ENCODE assay signal across 15 cellular contexts in genomic region chr2:226716126-226716525, GRCh38.
DNase-seq lines count a peak whose midpoint lies in the region; ATAC-seq and TF ChIP-seq lines count a peak whose summit lies in the region.
"Had no signal": no experiment of that assay in that cellular context is flagged by ENCODE, and none has a peak within 500 bp of the region (broad histone marks: within the 10 kb centered on the region; RNA-seq: fewer than 3 reads in every experiment).

No MANE protein-coding gene starts in this region.

- no peak for TF ChIP-seq CTCF in adrenal gland (IDR thresholded peaks at IDR 0.05)

- intact Hi-C loops in adrenal gland (cut with DNase I): no loop called here
- intact Hi-C loops in posterior vena cava (cut with DNase I): no loop called here

- TF ChIP-seq POLR2A in GM18505 (IDR thresholded peaks at IDR 0.05; ENCODE audit: borderline replicate concordance, extremely low read depth, insufficient read depth, insufficient read length) (no peak), adrenal gland (IDR thresholded peaks at IDR 0.05) (no peak)

- no peaks in the 10 kb centered on the region for H3K9me3 ChIP-seq in adrenal gland (replicated peaks in 1 of 3)

- peak; percentile 54 for ATAC-seq in GM18505 (IDR thresholded peaks at IDR 0.05; ENCODE audit: unreplicated experiment)
- peak; percentile 50 for ATAC-seq in GM19372 (IDR thresholded peaks at IDR 0.05; ENCODE audit: low read depth, unreplicated experiment)
- peak; percentile 80 for ATAC-seq in HG02759 (IDR thresholded peaks at IDR 0.05; ENCODE audit: unreplicated experiment)
- peak; percentile 46 for ATAC-seq in HG03565 (IDR thresholded peaks at IDR 0.05; ENCODE audit: unreplicated experiment)
- ATAC-seq: PC-3 had no signal

- DNase-seq in adrenal gland: no peak
- DNase-seq in posterior vena cava (ENCODE audit: low spot score): no peak
- DNase-seq in iPS-NIHi7 (ENCODE audit: extremely low spot score): no peak
- DNase-seq in NCI-H345 treated with DMSO at 0.1 percent for 48 hours (lab: John Stamatoyannopoulos, UW; ENCODE audit: unreplicated experiment): no peak
- DNase-seq: activated CD4-positive, alpha-beta memory T cell treated with anti-CD3 and anti-CD28 coated beads, Interleukin-2, amount 10 ng/mL, durations not matched to agents 7 days and 5 days; COR-L47; foreskin melanocyte; NCI-H2081; NCI-H526; PC-3; retina had no signal

- H3K27me3 ChIP-seq in adrenal gland: no peaks in the 10 kb centered on the region

- no peak overlapping the region for H3K27ac ChIP-seq in adrenal gland

- no peaks in the 10 kb centered on the region for H3K4me1 ChIP-seq in adrenal gland (replicated peaks in 1 of 2)

- no peak overlapping the region for H3K4me3 ChIP-seq in adrenal gland

- no peaks in the 10 kb centered on the region for H3K36me3 ChIP-seq in adrenal gland (replicated peaks in 1 of 2)
